ENCODE assay signal across 15 cellular contexts in genomic region chr21:16678479-16678878, GRCh38.
DNase-seq lines count a peak whose midpoint lies in the region; ATAC-seq and TF ChIP-seq lines count a peak whose summit lies in the region.
"Had no signal": no experiment of that assay in that cellular context is flagged by ENCODE, and none has a peak within 500 bp of the region (broad histone marks: within the 10 kb centered on the region; RNA-seq: fewer than 3 reads in every experiment).

No MANE protein-coding gene starts in this region.

- peak overlapping the region; percentile 51 for H3K27ac Mint-ChIP-seq in mesothelial cell of epicardium

- H3K4me1 Mint-ChIP-seq in mesothelial cell of epicardium = peaks cover 38% of the 10 kb centered on the region

- peaks cover 18% of the 10 kb centered on the region for H3K9me3 Mint-ChIP-seq in mesothelial cell of epicardium

- H3K36me3 Mint-ChIP-seq in mesothelial cell of epicardium = no peaks in the 10 kb centered on the region

- in situ Hi-C loops in GM13976 (cut with MboI; ENCODE audit: low sequenced_read_pairs, unreplicated experiment) = no loop called here

- no peak overlapping the region for H3K4me3 Mint-ChIP-seq in mesothelial cell of epicardium

- TF ChIP-seq CTCF in mesothelial cell of epicardium (IDR thresholded peaks at IDR 0.05; ENCODE audit: unreplicated experiment) (no peak), GM13976 (IDR thresholded peaks at IDR 0.05; ENCODE audit: borderline replicate concordance, control extremely low read depth, extremely low read depth, insufficient read depth, missing control alignments) (no peak)

- H3K27me3 Mint-ChIP-seq in mesothelial cell of epicardium (ENCODE audit: low read depth) = no peaks in the 10 kb centered on the region

- DNase-seq in DMS79 treated with DMSO at 0.1 percent for 48 hours (lab: John Stamatoyannopoulos, UW) (peak; percentile 88), NCI-H128 (lab: John Stamatoyannopoulos, UW; ENCODE audit: unreplicated experiment) (peak; percentile 31), NCI-H524 (lab: John Stamatoyannopoulos, UW) (peak; percentile 14 to 38), mesothelial cell of epicardium (ENCODE audit: low spot score in 2 of 2, unreplicated experiment in 2 of 2) (no peak), NCI-H510A (lab: John Stamatoyannopoulos, UW) (no peak), GM13976 (ENCODE audit: low spot score) (no peak)
- no peak for DNase-seq in activated CD4-positive, alpha-beta T cell treated with anti-CD3 and anti-CD28 coated beads for 48 hours
- DNase-seq: ACHN, NCI-H1436, NCI-H2171 treated with DMSO at 0.1 percent for 48 hours, NCI-H748 treated with DMSO at 0.1 percent for 48 hours, T-helper 1 cell had no signal

- no peak for ATAC-seq in GM21381 (IDR thresholded peaks at IDR 0.05; ENCODE audit: unreplicated experiment)
- ATAC-seq: GM12878, HepG2 had no signal

Comparison
In these comparisons a context has a peak if more than half of its experiments do, and no peak if none do; other contexts are left out.
1. DNase-seq: peak in DMS79 treated with DMSO at 0.1 percent for 48 hours (single experiment), NCI-H128 (single experiment) and NCI-H524 (2 of 2); none in mesothelial cell of epicardium (0 of 2), NCI-H510A (single experiment), GM13976 (single experiment) and activated CD4-positive, alpha-beta T cell treated with anti-CD3 and anti-CD28 coated beads for 48 hours (single experiment).